1 cellular context compared by ENCODE assay signal in genomic region chr11:124759268-124760204, GRCh38.
TF ChIP-seq lines count a peak whose summit lies in the region.

No MANE protein-coding gene starts in this region.

TF ChIP-seq in IMR-90, 13 proteins besides CTCF, POLR2A, EP300 and RAD21:
- TF ChIP-seq RFX5 (IDR thresholded peaks at IDR 0.05; ENCODE audit: low read depth, low read length): no peak
- no peak for TF ChIP-seq CHD1 (IDR thresholded peaks at IDR 0.05; ENCODE audit: low read depth, low read length)
- TF ChIP-seq BHLHE40 (IDR thresholded peaks at IDR 0.05; ENCODE audit: low read depth, low read length): no peak
- no peak for TF ChIP-seq MXI1 (IDR thresholded peaks at IDR 0.05; ENCODE audit: borderline replicate concordance, low read depth, low read length)
- no peak for TF ChIP-seq SMC3 (IDR thresholded peaks at IDR 0.05; ENCODE audit: low read depth, low read length)
- no peak for TF ChIP-seq ELK1 (IDR thresholded peaks at IDR 0.05; ENCODE audit: borderline replicate concordance, low read depth, low read length)
- no peak for TF ChIP-seq FOS (IDR thresholded peaks at IDR 0.05; ENCODE audit: low read depth, low read length)
TF ChIP-seq in IMR-90: peak in this region for 0.
